1 cellular context compared by ENCODE assay signal in genomic region chr6:89148016-89148750, GRCh38.
A peak's percentile ranks its signal among the peaks of the same experiment; 100 is the strongest.
TF ChIP-seq lines count a peak whose summit lies in the region.

No MANE protein-coding gene starts in this region.

TF ChIP-seq in HEK293, 187 proteins besides CTCF, POLR2A, EP300 and RAD21 (continued from another document and continues in another):
- 0 out of 2 replicates have a peak, but pooled peaks have one; percentile 19 for TF ChIP-seq KLF9 (tag by site-specific recombination; IDR thresholded peaks at IDR 0.05; ENCODE audit: low read depth)
- no peak for TF ChIP-seq TRIM28 (IDR thresholded peaks at IDR 0.05; ENCODE audit: borderline replicate concordance, low read length)
- no peak for TF ChIP-seq ZNF48 (tag by site-specific recombination; IDR thresholded peaks at IDR 0.05)
- no peak for TF ChIP-seq BCL11B (tag by site-specific recombination; IDR thresholded peaks at IDR 0.05; ENCODE audit: low read depth)
- TF ChIP-seq ZNF629 (tag by site-specific recombination; IDR thresholded peaks at IDR 0.05), result peak; percentile 43; the same call in 1 of the 2 replicates
- TF ChIP-seq ZNF544 (tag by site-specific recombination; IDR thresholded peaks at IDR 0.05), result no peak
- peak; percentile 96 for TF ChIP-seq HIC1 (tag by site-specific recombination; IDR thresholded peaks at IDR 0.05)
- no peak for TF ChIP-seq ZNF311 (tag by site-specific recombination; IDR thresholded peaks at IDR 0.05; ENCODE audit: borderline replicate concordance)
- no peak for TF ChIP-seq SALL2 (tag by site-specific recombination; IDR thresholded peaks at IDR 0.05; ENCODE audit: borderline replicate concordance)
- no peak for TF ChIP-seq ZSCAN18 (tag by site-specific recombination; IDR thresholded peaks at IDR 0.05)
- TF ChIP-seq ZNF792 (tag by site-specific recombination; IDR thresholded peaks at IDR 0.05), result no peak
- no peak for TF ChIP-seq ZBTB1 (tag by site-specific recombination; IDR thresholded peaks at IDR 0.05)
- no peak for TF ChIP-seq ZSCAN5A (tag by site-specific recombination; IDR thresholded peaks at IDR 0.05)
- no peak for TF ChIP-seq REST (tag by site-specific recombination; IDR thresholded peaks at IDR 0.05)
- TF ChIP-seq ZNF449 (tag by site-specific recombination; IDR thresholded peaks at IDR 0.05), result peak; percentile 36; the same call in 1 of the 2 replicates
- peak; percentile 15; the same call in 1 of the 2 replicates for TF ChIP-seq ZSCAN23 (tag by site-specific recombination; IDR thresholded peaks at IDR 0.05)
- TF ChIP-seq ZNF214 (tag by site-specific recombination; IDR thresholded peaks at IDR 0.05; ENCODE audit: borderline replicate concordance), result no peak
- TF ChIP-seq ZNF623 (tag by site-specific recombination; IDR thresholded peaks at IDR 0.05), result no peak
- TF ChIP-seq ZNF610 (tag by site-specific recombination; IDR thresholded peaks at IDR 0.05; ENCODE audit: borderline replicate concordance), result no peak
- TF ChIP-seq ZNF148 (tag by site-specific recombination; IDR thresholded peaks at IDR 0.05; ENCODE audit: borderline replicate concordance), result no peak
- no peak for TF ChIP-seq ZNF266 (tag by site-specific recombination; IDR thresholded peaks at IDR 0.05; ENCODE audit: low read depth)
- TF ChIP-seq ZNF776 (tag by site-specific recombination; IDR thresholded peaks at IDR 0.05; ENCODE audit: borderline replicate concordance), result no peak
- TF ChIP-seq SP2 (tag by site-specific recombination; IDR thresholded peaks at IDR 0.05), result 0 out of 2 replicates have a peak, but pooled peaks have one; percentile 5
- TF ChIP-seq ZNF175 (tag by site-specific recombination; IDR thresholded peaks at IDR 0.05), result no peak
- TF ChIP-seq PRDM1 (tag by site-specific recombination; IDR thresholded peaks at IDR 0.05), result no peak
- no peak for TF ChIP-seq ZNF670 (tag by site-specific recombination; IDR thresholded peaks at IDR 0.05; ENCODE audit: low read depth)
- TF ChIP-seq ZNF2 (tag by site-specific recombination; IDR thresholded peaks at IDR 0.05), result peak; percentile 76
- TF ChIP-seq ZNF221 (tag by site-specific recombination; IDR thresholded peaks at IDR 0.05; ENCODE audit: borderline replicate concordance), result no peak
- TF ChIP-seq ZSCAN30 (tag by site-specific recombination; IDR thresholded peaks at IDR 0.05), result no peak
- no peak for TF ChIP-seq ZNF211 (tag by site-specific recombination; IDR thresholded peaks at IDR 0.05; ENCODE audit: low read depth)
- no peak for TF ChIP-seq ZNF10 (tag by site-specific recombination; IDR thresholded peaks at IDR 0.05)
- TF ChIP-seq ZNF223 (tag by site-specific recombination; IDR thresholded peaks at IDR 0.05), result no peak
- no peak for TF ChIP-seq TCF7L2 (IDR thresholded peaks at IDR 0.05; ENCODE audit: borderline replicate concordance, low read depth, low read length)
- TF ChIP-seq ZNF26 (tag by site-specific recombination; IDR thresholded peaks at IDR 0.05), result no peak
- TF ChIP-seq ZNF121 (tag by site-specific recombination; IDR thresholded peaks at IDR 0.05), result no peak
- TF ChIP-seq ZBTB17 (tag by site-specific recombination; IDR thresholded peaks at IDR 0.05), result peak; percentile 46; the same call in 1 of the 2 replicates
- TF ChIP-seq ZNF585B (tag by site-specific recombination; IDR thresholded peaks at IDR 0.05), result peak; percentile 19; the same call in 1 of the 2 replicates
- TF ChIP-seq REPIN1 (tag by site-specific recombination; IDR thresholded peaks at IDR 0.05; ENCODE audit: low read depth), result no peak
- no peak for TF ChIP-seq ZNF626 (tag by site-specific recombination; IDR thresholded peaks at IDR 0.05)
- TF ChIP-seq RBAK (tag by site-specific recombination; IDR thresholded peaks at IDR 0.05), result no peak
- TF ChIP-seq ZNF19 (tag by site-specific recombination; IDR thresholded peaks at IDR 0.05; ENCODE audit: low read depth), result no peak
- no peak for TF ChIP-seq ZBTB48 (tag by site-specific recombination; IDR thresholded peaks at IDR 0.05)
- TF ChIP-seq ZNF23 (tag by site-specific recombination; IDR thresholded peaks at IDR 0.05; ENCODE audit: borderline replicate concordance), result no peak
- TF ChIP-seq ZNF302 (tag by site-specific recombination; IDR thresholded peaks at IDR 0.05; ENCODE audit: low read depth), result no peak
- 0 out of 2 replicates have a peak, but pooled peaks have one; percentile 55 for TF ChIP-seq ZNF561 (tag by site-specific recombination; IDR thresholded peaks at IDR 0.05; ENCODE audit: borderline replicate concordance)
- TF ChIP-seq WT1 (tag by site-specific recombination; IDR thresholded peaks at IDR 0.05), result 0 out of 2 replicates have a peak, but pooled peaks have one; percentile 15
- TF ChIP-seq ZNF394 (tag by site-specific recombination; IDR thresholded peaks at IDR 0.05; ENCODE audit: borderline replicate concordance), result peak; percentile 20; the same call in 1 of the 2 replicates
- TF ChIP-seq ZNF335 (tag by site-specific recombination; conservative IDR thresholded peaks at IDR 0.05), result peak; percentile 14; the same call in 1 of the 2 replicates
- TF ChIP-seq ZFHX2 (tag by site-specific recombination; conservative IDR thresholded peaks at IDR 0.05), result peak; percentile 96
- TF ChIP-seq ZFP3 (tag by site-specific recombination; IDR thresholded peaks at IDR 0.05; ENCODE audit: low read depth), result no peak
- peak; percentile 34; the same call in 1 of the 2 replicates for TF ChIP-seq ZIC2 (tag by site-specific recombination; IDR thresholded peaks at IDR 0.05)
- TF ChIP-seq KLF17 (tag by site-specific recombination; IDR thresholded peaks at IDR 0.05), result no peak
- TF ChIP-seq ZNF138 (tag by site-specific recombination; IDR thresholded peaks at IDR 0.05; ENCODE audit: borderline replicate concordance), result no peak
- no peak for TF ChIP-seq BCL11A (tag by site-specific recombination; IDR thresholded peaks at IDR 0.05; ENCODE audit: low read depth)
- peak; percentile 92 for TF ChIP-seq EGR2 (tag by site-specific recombination; IDR thresholded peaks at IDR 0.05; ENCODE audit: low read depth)
- TF ChIP-seq ZNF830 (tag by site-specific recombination; IDR thresholded peaks at IDR 0.05; ENCODE audit: low read depth), result no peak
- TF ChIP-seq SETDB1 (IDR thresholded peaks at IDR 0.05; ENCODE audit: insufficient read length, low read length), result no peak
- TF ChIP-seq IKZF3 (tag by site-specific recombination; IDR thresholded peaks at IDR 0.05), result no peak
- no peak for TF ChIP-seq ZNF701 (tag by site-specific recombination; IDR thresholded peaks at IDR 0.05)
- no peak for TF ChIP-seq ZNF660 (tag by site-specific recombination; IDR thresholded peaks at IDR 0.05)
